8 cellular contexts compared by ENCODE assay signal in genomic region chr5:32172908-32173393, GRCh38. TPM values are rescaled to one million over a fixed set of nuclear protein-coding genes. Genes with fewer than 3 reads are reported as not detected.
A peak's percentile ranks its signal among the peaks of the same experiment; 100 is the strongest.
DNase-seq lines count a peak whose midpoint lies in the region; ATAC-seq lines count a peak whose summit lies in the region.

No MANE protein-coding gene starts in this region.

- H3K4me1 ChIP-seq in duodenal mucosa (ENCODE audit: control insufficient read depth in 1 of 2, insufficient read depth in 2 of 2, low read length in 2 of 2) = peaks cover 10 to 16% of the 10 kb centered on the region in 2 donors

- H3K36me3 ChIP-seq in duodenal mucosa (ENCODE audit: control insufficient read depth in 1 of 2, insufficient read depth in 2 of 2, low read length in 2 of 2) = peaks cover 0 to 24% of the 10 kb centered on the region in 2 donors

- no peaks in the 10 kb centered on the region for H3K9me3 Mint-ChIP-seq in natural killer cell treated with Interleukin-12 subunit alpha and Interleukin-12 subunit beta and Interleukin-15 and Interleukin-18, amount 100 ng/mL, for 72 hours

- ATAC-seq in natural killer cell treated with Interleukin-12 subunit alpha and Interleukin-12 subunit beta and Interleukin-15 and Interleukin-18, amount 100 ng/mL, for 72 hours = no peak
- ATAC-seq in HG03342 (IDR thresholded peaks at IDR 0.05; ENCODE audit: unreplicated experiment) (no peak), HG02885 (IDR thresholded peaks at IDR 0.05; ENCODE audit: poor library complexity, unreplicated experiment) (no peak)

- peak overlapping the region; percentile 98 to 99 for H3K27ac Mint-ChIP-seq in natural killer cell treated with Interleukin-12 subunit alpha and Interleukin-12 subunit beta and Interleukin-15 and Interleukin-18, amount 100 ng/mL, for 72 hours

- peaks cover 42% of the 10 kb centered on the region for H3K36me3 Mint-ChIP-seq in natural killer cell treated with Interleukin-12 subunit alpha and Interleukin-12 subunit beta and Interleukin-15 and Interleukin-18, amount 100 ng/mL, for 72 hours

- H3K9me3 ChIP-seq in duodenal mucosa (ENCODE audit: control insufficient read depth in 1 of 2, low read length in 2 of 2) = no peaks in the 10 kb centered on the region

- DNase-seq in ELR (ENCODE audit: low read depth) = peak; percentile 33
- peak; percentile 60 for DNase-seq in NCI-H748 (lab: John Stamatoyannopoulos, UW; ENCODE audit: unreplicated experiment)
- no peak for DNase-seq in natural killer cell treated with Interleukin-12 subunit alpha and Interleukin-12 subunit beta and Interleukin-15 and Interleukin-18, amount 100 ng/mL, for 72 hours (ENCODE audit: low spot score)
- DNase-seq in DMS114 treated with DMSO at 0.1 percent for 48 hours (lab: John Stamatoyannopoulos, UW; ENCODE audit: unreplicated experiment) = no peak
- no peak for DNase-seq in kidney glomerular epithelial cell (lab: John Stamatoyannopoulos, UW)

- no peaks in the 10 kb centered on the region for H3K27me3 ChIP-seq in duodenal mucosa (ENCODE audit: control insufficient read depth in 1 of 2, insufficient read depth in 2 of 2, low read length in 2 of 2)

- no peaks in the 10 kb centered on the region for H3K27me3 Mint-ChIP-seq in natural killer cell treated with Interleukin-12 subunit alpha and Interleukin-12 subunit beta and Interleukin-15 and Interleukin-18, amount 100 ng/mL, for 72 hours

- peak overlapping the region; percentile 95 for H3K4me3 Mint-ChIP-seq in natural killer cell treated with Interleukin-12 subunit alpha and Interleukin-12 subunit beta and Interleukin-15 and Interleukin-18, amount 100 ng/mL, for 72 hours

- H3K4me3 ChIP-seq in duodenal mucosa (ENCODE audit: low read depth in 1 of 2, low read length in 2 of 2) = peak overlapping the region; percentile 76 to 93

- peak overlapping the region; percentile 79 to 95 for H3K9ac ChIP-seq in duodenal mucosa (ENCODE audit: low read depth in 1 of 2, low read length in 2 of 2)

- peak overlapping the region; percentile 100 for H3K27ac ChIP-seq in duodenal mucosa (ENCODE audit: low read depth, low read length)

- H3K4me1 Mint-ChIP-seq in natural killer cell treated with Interleukin-12 subunit alpha and Interleukin-12 subunit beta and Interleukin-15 and Interleukin-18, amount 100 ng/mL, for 72 hours (ENCODE audit: low read depth in 2 of 2) = peaks cover 28 to 54% of the 10 kb centered on the region in 2 donors

RNA-seq across cellular contexts. Expression of gene GOLPH3, which starts 1.2 kb away (rescaled TPM):
- 10 to 100 TPM; 72.5 to 86.7 TPM for total RNA-seq in natural killer cell treated with Interleukin-12 subunit alpha and Interleukin-12 subunit beta and Interleukin-15 and Interleukin-18, amount 100 ng/mL, for 72 hours

Comparison
In these comparisons a context has a peak if more than half of its experiments do, and no peak if none do; other contexts are left out.
1. DNase-seq: peak in ELR (single experiment) and NCI-H748 (single experiment); none in natural killer cell treated with Interleukin-12 subunit alpha and Interleukin-12 subunit beta and Interleukin-15 and Interleukin-18, amount 100 ng/mL, for 72 hours (single experiment), DMS114 treated with DMSO at 0.1 percent for 48 hours (single experiment) and kidney glomerular epithelial cell (single experiment).